8 cellular contexts compared by ENCODE assay signal in the genomic region with DNA sequence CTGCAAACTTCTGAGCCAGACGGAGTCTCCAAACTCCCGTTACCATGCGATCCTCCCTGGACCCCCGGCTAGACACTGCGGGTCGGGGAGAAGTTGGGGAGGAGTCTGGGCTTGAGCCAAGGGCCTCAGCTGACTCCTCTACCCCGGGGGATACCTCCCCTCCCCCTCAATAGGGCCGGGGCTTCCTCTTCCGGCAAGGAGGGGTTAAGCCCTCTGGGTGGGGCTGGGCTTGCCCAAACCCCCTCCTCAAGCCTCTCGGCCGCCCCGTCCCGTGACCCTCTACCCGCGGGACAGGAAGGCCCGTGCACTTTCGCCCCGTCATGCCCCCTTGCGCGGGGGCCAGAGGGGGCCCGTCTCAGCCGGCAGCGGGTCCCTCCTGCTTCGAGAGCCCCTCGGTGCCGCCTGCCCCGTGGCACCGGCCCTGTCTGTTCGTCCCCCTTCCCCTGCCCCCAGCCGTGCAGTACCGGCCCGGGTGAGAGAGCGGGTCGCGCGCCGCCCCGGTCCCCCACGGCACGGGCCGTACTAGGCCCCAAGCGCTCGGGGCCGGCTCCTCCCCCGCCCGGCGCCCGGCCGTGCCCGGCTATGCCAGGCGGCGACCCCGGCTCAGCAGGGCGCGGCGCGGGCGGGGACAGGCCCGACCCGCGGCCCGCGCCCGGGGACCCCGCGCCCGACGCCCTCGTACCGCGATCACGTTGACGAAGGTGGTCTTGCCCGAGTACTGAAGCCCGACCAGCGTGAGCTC. TPM values are rescaled to one million over a fixed set of nuclear protein-coding genes. Genes with fewer than 3 reads are reported as not detected.
DNase-seq lines count a peak whose midpoint lies in the region; ATAC-seq and TF ChIP-seq lines count a peak whose summit lies in the region.

No MANE protein-coding gene starts in this region.

- H2BK12ac ChIP-seq in neuronal stem cell (ENCODE audit: low read length): peak overlapping the region; percentile 42

- H3K27ac ChIP-seq in neuronal stem cell (replicated peaks; ENCODE audit: low read length): no peak overlapping the region

- peak overlapping the region; percentile 92 for H3K14ac ChIP-seq in neuronal stem cell (ENCODE audit: low read length)

- H3K9ac ChIP-seq in neuronal stem cell (ENCODE audit: low read depth, low read length, poor library complexity): peak overlapping the region; percentile 97

- WGBS in neuronal stem cell (ENCODE audit: extremely low coverage in 2 of 2, insufficient read length in 2 of 2, insufficient replicate concordance in 1 of 2), 2 donors: no CpG with 5 or more reads among the region's 76 CpGs

- DNase-seq in ELF-1 (ENCODE audit: low read depth, low spot score) (peak; percentile 53), HuH-7 (ENCODE audit: low spot score) (peak; percentile 48), foreskin fibroblast (peak in 1 of 2 donors; percentile 43), neuronal stem cell (ENCODE audit: low spot score) (no peak), DMS79 (lab: John Stamatoyannopoulos, UW) (no peak), LoVo (ENCODE audit: low spot score) (no peak)
- DNase-seq in activated CD8-positive, alpha-beta memory T cell treated with anti-CD3 and anti-CD28 coated beads for 24 hours: peak; percentile 72

- H3K9me3 ChIP-seq in neuronal stem cell (replicated peaks in 1 of 2; ENCODE audit: control insufficient read depth in 2 of 2, insufficient read depth in 1 of 2, low read depth in 1 of 2, low read length in 2 of 2): peaks cover 0 to 1% of the 10 kb centered on the region in 2 donors

- peak overlapping the region; percentile 65 for H2AK5ac ChIP-seq in neuronal stem cell (ENCODE audit: low read depth, low read length)

- peak overlapping the region; percentile 93 to 94 for H3K4me3 ChIP-seq in foreskin fibroblast (ENCODE audit: low read depth in 1 of 2, low read length in 2 of 2)
- H3K4me3 ChIP-seq in neuronal stem cell (ENCODE audit: low read length in 2 of 2): peak overlapping the region; percentile 95 to 98

- peak overlapping the region; percentile 84 for H3K4me2 ChIP-seq in neuronal stem cell (ENCODE audit: insufficient read depth, low read length, poor library complexity, severe bottlenecking)

- peaks cover 0 to 37% (median 8%) of the 10 kb centered on the region in 3 experiments for H3K27me3 ChIP-seq in neuronal stem cell (ENCODE audit: control insufficient read depth in 3 of 3, insufficient read depth in 3 of 3, low read depth in 1 of 3, low read length in 3 of 3)

- H3K18ac ChIP-seq in neuronal stem cell (ENCODE audit: low read length): peak overlapping the region; percentile 98

- H3K36me3 ChIP-seq in neuronal stem cell (replicated peaks in 1 of 2; ENCODE audit: control insufficient read depth in 2 of 2, insufficient read depth in 2 of 2, low read length in 2 of 2): peaks cover 0 to 8% of the 10 kb centered on the region in 2 donors

- no peak overlapping the region for H4K91ac ChIP-seq in neuronal stem cell (ENCODE audit: low read depth, low read length, poor library complexity)

- no peak overlapping the region for H3K4ac ChIP-seq in neuronal stem cell (ENCODE audit: low read length)

- no peak overlapping the region for H2BK120ac ChIP-seq in neuronal stem cell (ENCODE audit: low read depth, low read length)

- H4K8ac ChIP-seq in neuronal stem cell (ENCODE audit: low read depth, low read length): no peak overlapping the region

- peak overlapping the region; percentile 93 for H3K23ac ChIP-seq in neuronal stem cell (ENCODE audit: low read depth, low read length, poor library complexity)

- peaks cover 10% of the 10 kb centered on the region for H3K79me1 ChIP-seq in neuronal stem cell (ENCODE audit: low read depth, low read length)

- peaks cover 9 to 12% of the 10 kb centered on the region in 2 donors for H3K4me1 ChIP-seq in neuronal stem cell (ENCODE audit: control insufficient read depth in 2 of 2, insufficient read depth in 1 of 2, low read depth in 1 of 2, low read length in 2 of 2)

- peak; percentile 40 for ATAC-seq in GM21360 (IDR thresholded peaks at IDR 0.05; ENCODE audit: unreplicated experiment)

- TF ChIP-seq CTCF in foreskin fibroblast (IDR thresholded peaks at IDR 0.05; ENCODE audit: low read depth, low read length): no peak

- H2BK15ac ChIP-seq in neuronal stem cell (ENCODE audit: low read length): peak overlapping the region; percentile 54

- peak overlapping the region; percentile 27 for H2BK5ac ChIP-seq in neuronal stem cell (ENCODE audit: low read length)

- peak overlapping the region; percentile 99 for H2AFZ ChIP-seq in neuronal stem cell (ENCODE audit: low read length)

RNA-seq across cellular contexts. Expression of gene ARL8A, which starts 0.6 kb away (rescaled TPM):
- polyA plus RNA-seq in neuronal stem cell (2013, experiment 1 of 2): 33.4 TPM
- 32.1 TPM for polyA plus RNA-seq in neuronal stem cell (2013, experiment 2 of 2)

RNA-seq across cellular contexts. Expression of gene PTPN7, which starts 16.5 kb away (rescaled TPM):
- not detected for polyA plus RNA-seq in neuronal stem cell (2013, experiment 1 of 2)
- polyA plus RNA-seq in neuronal stem cell (2013, experiment 2 of 2): not detected

RNA-seq across cellular contexts. Expression of gene GPR37L1, which starts 21.2 kb away (rescaled TPM):
- polyA plus RNA-seq in neuronal stem cell (2013, experiment 1 of 2): 0.06 TPM
- 0.08 TPM for polyA plus RNA-seq in neuronal stem cell (2013, experiment 2 of 2)

RNA-seq across cellular contexts. Expression of gene LGR6, which starts 49.7 kb away (rescaled TPM):
- 0.21 TPM for polyA plus RNA-seq in neuronal stem cell (2013, experiment 1 of 2)
- polyA plus RNA-seq in neuronal stem cell (2013, experiment 2 of 2): 0.15 TPM

Comparison
In these comparisons a context has a peak if more than half of its experiments do, and no peak if none do; other contexts are left out.
1. DNase-seq: peak in ELF-1 (single experiment), HuH-7 (single experiment) and activated CD8-positive, alpha-beta memory T cell treated with anti-CD3 and anti-CD28 coated beads for 24 hours (single experiment); none in neuronal stem cell (single experiment), DMS79 (single experiment) and LoVo (single experiment).